Comparison of ENCODE assay signal across 22 cellular contexts in the genomic region with DNA sequence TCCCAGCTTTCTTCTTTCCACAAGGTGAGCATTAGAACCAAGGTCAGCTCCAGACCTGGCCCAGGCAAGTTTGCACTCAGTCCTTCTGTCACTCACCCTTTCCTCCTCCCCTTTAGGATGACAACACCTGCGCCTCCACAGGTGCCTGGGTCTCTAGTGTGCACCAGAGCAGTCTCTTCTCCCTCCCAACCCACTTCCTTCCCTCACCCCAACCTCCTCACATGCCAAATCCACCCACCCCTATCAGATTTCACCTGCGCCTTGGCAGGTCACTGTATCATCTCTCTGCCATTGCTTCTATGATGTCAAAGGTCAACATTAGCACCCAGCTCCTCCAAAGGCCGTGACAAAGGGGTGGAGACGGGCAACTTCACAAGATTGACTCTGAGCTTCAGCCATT. TPM values are rescaled to one million over a fixed set of nuclear protein-coding genes. Genes with fewer than 3 reads are reported as not detected.
DNase-seq lines count a peak whose midpoint lies in the region; ATAC-seq and TF ChIP-seq lines count a peak whose summit lies in the region.
"Had no signal": no experiment of that assay in that cellular context is flagged by ENCODE, and none has a peak within 500 bp of the region (broad histone marks: within the 10 kb centered on the region; RNA-seq: fewer than 3 reads in every experiment).

No MANE protein-coding gene starts in this region.

- no peak for DNase-seq in activated CD8-positive, alpha-beta T cell treated with anti-CD3 and anti-CD28 coated beads, Interleukin-2, amount 10 ng/mL, durations not matched to agents 7 days and 5 days
- DNase-seq in activated CD8-positive, alpha-beta T cell treated with anti-CD3 and anti-CD28 coated beads for 36 hours, result no peak
- DNase-seq in IMR-90, result no peak
- DNase-seq in glutamatergic neuron, result no peak
- no peak for DNase-seq in NK-92 (lab: John Stamatoyannopoulos, UW; ENCODE audit: unreplicated experiment)
- DNase-seq: Caco-2; CD8-positive, alpha-beta T cell; DMS153; EL; GDM1; H9; HFFc6 had no signal

- H3K4ac ChIP-seq in IMR-90 (ENCODE audit: low read depth, low read length), result no peak overlapping the region

- no peak overlapping the region for H2BK20ac ChIP-seq in IMR-90 (ENCODE audit: low read depth, low read length)

- H3K36me3 ChIP-seq in IMR-90 (ENCODE audit: control insufficient read depth, insufficient read depth, low read length), result no peaks in the 10 kb centered on the region
- H3K36me3 ChIP-seq: BLaER1 had no signal

- in situ Hi-C loops in IMR-90 (cut with MboI; ENCODE audit: low sequenced_read_pairs), result no loop called here

- no peak for ATAC-seq in activated CD8-positive, alpha-beta T cell treated with anti-CD3 and anti-CD28 coated beads, Interleukin-2, amount 10 ng/mL, durations not matched to agents 7 days and 5 days
- ATAC-seq in activated CD8-positive, alpha-beta T cell treated with anti-CD3 and anti-CD28 coated beads for 36 hours, result no peak
- no peak for ATAC-seq in IMR-90 (ENCODE audit: low read depth)
- ATAC-seq in HG03520 (IDR thresholded peaks at IDR 0.05; ENCODE audit: unreplicated experiment), result no peak
- no peak for ATAC-seq in GM18520 (IDR thresholded peaks at IDR 0.05; ENCODE audit: unreplicated experiment)
- ATAC-seq: CD8-positive, alpha-beta T cell; GM12878; GM23338; HCT116 had no signal

- H2AFZ ChIP-seq in IMR-90 (replicated peaks; ENCODE audit: low read length, poor library complexity), result no peak overlapping the region
- H2AFZ ChIP-seq: GM23338 had no signal

- H3K9me3 ChIP-seq in IMR-90 (ENCODE audit: control insufficient read depth, insufficient read depth, low read length), result no peaks in the 10 kb centered on the region
- H3K9me3 ChIP-seq: BLaER1, Caco-2 had no signal

- no peak overlapping the region for H3K27ac ChIP-seq in IMR-90 (ENCODE audit: insufficient read depth, low read length)
- H3K27ac ChIP-seq: 22Rv1, BLaER1, C4-2B had no signal

- no peaks in the 10 kb centered on the region for H3K9me3 Mint-ChIP-seq in activated CD8-positive, alpha-beta T cell treated with anti-CD3 and anti-CD28 coated beads, Interleukin-2, amount 10 ng/mL, durations not matched to agents 7 days and 5 days (ENCODE audit: insufficient read depth)
- no peaks in the 10 kb centered on the region for H3K9me3 Mint-ChIP-seq in activated CD8-positive, alpha-beta T cell treated with anti-CD3 and anti-CD28 coated beads for 36 hours
- H3K9me3 Mint-ChIP-seq in glutamatergic neuron (ENCODE audit: unreplicated experiment), result peaks cover 5% of the 10 kb centered on the region
- H3K9me3 Mint-ChIP-seq: CD8-positive, alpha-beta T cell; GM23338; H9; HFFc6 had no signal

- H3K27ac Mint-ChIP-seq in activated CD8-positive, alpha-beta T cell treated with anti-CD3 and anti-CD28 coated beads, Interleukin-2, amount 10 ng/mL, durations not matched to agents 7 days and 5 days, result peak overlapping the region; percentile 31
- H3K27ac Mint-ChIP-seq in activated CD8-positive, alpha-beta T cell treated with anti-CD3 and anti-CD28 coated beads for 36 hours, result no peak overlapping the region
- H3K27ac Mint-ChIP-seq in glutamatergic neuron (ENCODE audit: unreplicated experiment), result peak overlapping the region; percentile 19
- H3K27ac Mint-ChIP-seq: B cell; CD4-positive, CD25-positive, alpha-beta regulatory T cell; CD8-positive, alpha-beta T cell; GM23338; HFFc6 had no signal

- H4K8ac ChIP-seq in IMR-90 (ENCODE audit: low read depth in 2 of 2, low read length in 2 of 2), result no peak overlapping the region

- H3K4me3 ChIP-seq in IMR-90 (ENCODE audit: insufficient read depth, low read depth, low read length), result no peak overlapping the region
- H3K4me3 ChIP-seq: BLaER1, GM12878, GM23338 had no signal

- H2AK9ac ChIP-seq in IMR-90 (replicated peaks; ENCODE audit: low read depth, low read length, poor library complexity), result peak overlapping the region; percentile 19

- no peaks in the 10 kb centered on the region for H4K20me1 ChIP-seq in IMR-90 (ENCODE audit: insufficient read depth, low read length)
- H4K20me1 ChIP-seq: BLaER1 had no signal

- BruUV-seq in IMR-90 (replicated peaks; lab: Mats Ljungman, UMichigan), result no TSS peak

- H2AK5ac ChIP-seq in IMR-90 (ENCODE audit: low read depth, low read length), result no peak overlapping the region

- no peak overlapping the region for H2BK15ac ChIP-seq in IMR-90 (ENCODE audit: low read depth, low read length)

- dilution Hi-C loops in IMR-90 (cut with HindIII; ENCODE audit: low sequenced_read_pairs, unreplicated experiment), result no loop called here

- no peak overlapping the region for H3K23ac ChIP-seq in IMR-90 (ENCODE audit: low read depth, low read length)

- H3K9me1 ChIP-seq in IMR-90 (ENCODE audit: insufficient read depth, low read length), result no peaks in the 10 kb centered on the region

- H3K4me1 ChIP-seq in IMR-90 (ENCODE audit: control insufficient read depth, insufficient read depth, low read length), result no peaks in the 10 kb centered on the region
- H3K4me1 ChIP-seq: BLaER1, Caco-2 had no signal

- H3K79me1 ChIP-seq in IMR-90 (ENCODE audit: low read depth in 1 of 2, low read length in 2 of 2), result no peaks in the 10 kb centered on the region

- no peak for TF ChIP-seq CTCF in activated CD8-positive, alpha-beta T cell treated with anti-CD3 and anti-CD28 coated beads for 36 hours (IDR thresholded peaks at IDR 0.05)
- TF ChIP-seq CTCF in IMR-90 (conservative IDR thresholded peaks at IDR 0.05; ENCODE audit: low read depth, low read length) (no peak), glutamatergic neuron (IDR thresholded peaks at IDR 0.05; ENCODE audit: partially characterized antibody, unreplicated experiment) (no peak)

- no peaks in the 10 kb centered on the region for H3K27me3 Mint-ChIP-seq in activated CD8-positive, alpha-beta T cell treated with anti-CD3 and anti-CD28 coated beads, Interleukin-2, amount 10 ng/mL, durations not matched to agents 7 days and 5 days (ENCODE audit: low read depth)
- no peaks in the 10 kb centered on the region for H3K27me3 Mint-ChIP-seq in activated CD8-positive, alpha-beta T cell treated with anti-CD3 and anti-CD28 coated beads for 36 hours
- H3K27me3 Mint-ChIP-seq in glutamatergic neuron (ENCODE audit: unreplicated experiment), result peaks cover 3% of the 10 kb centered on the region
- H3K27me3 Mint-ChIP-seq: B cell; CD4-positive, CD25-positive, alpha-beta regulatory T cell had no signal

- no peak for TF ChIP-seq POLR2A in IMR-90 (IDR thresholded peaks at IDR 0.05; ENCODE audit: low read depth, low read length)

- H4K5ac ChIP-seq in IMR-90 (ENCODE audit: low read depth, low read length), result no peak overlapping the region

- no peak overlapping the region for H2BK5ac ChIP-seq in IMR-90 (ENCODE audit: low read depth, low read length, poor library complexity, severe bottlenecking)

- no peak overlapping the region for H3K4me2 ChIP-seq in IMR-90 (ENCODE audit: low read depth, low read length)
- H3K4me2 ChIP-seq: BLaER1, GM23338 had no signal

- no peak overlapping the region for H4K91ac ChIP-seq in IMR-90 (ENCODE audit: insufficient read depth, low read depth, low read length)

- H3K14ac ChIP-seq in IMR-90 (replicated peaks; ENCODE audit: low read depth, low read length), result no peak overlapping the region

- no peak overlapping the region for H3K9ac ChIP-seq in IMR-90 (ENCODE audit: low read depth, low read length)
- H3K9ac ChIP-seq: BLaER1 had no signal

- intact Hi-C loops in activated CD8-positive, alpha-beta T cell treated with anti-CD3 and anti-CD28 coated beads for 36 hours (cut with micrococcal nuclease), result no loop called here
- intact Hi-C loops in IMR-90 (cut with micrococcal nuclease), result no loop called here

- POLR2A ChIA-PET in activated CD8-positive, alpha-beta T cell treated with anti-CD3 and anti-CD28 coated beads, Interleukin-2, amount 10 ng/mL, durations not matched to agents 7 days and 5 days (lab: Charles Lee), result interaction anchor here (1.1 kb wide), 1 partner anchor 16 kb away, joined by 3 read pairs; no protein-coding TSS in a partner anchor
- POLR2A ChIA-PET in activated CD8-positive, alpha-beta T cell treated with anti-CD3 and anti-CD28 coated beads for 36 hours (lab: Charles Lee), result interaction anchor here (0.6 kb wide), 1 partner anchor 37 kb away, joined by 3 read pairs; no protein-coding TSS in a partner anchor
- POLR2A ChIA-PET in IMR-90 (lab: Charles Lee; ENCODE audit: unreplicated experiment), result no interaction called here

- H3K56ac ChIP-seq in IMR-90 (ENCODE audit: extremely low read depth, insufficient read depth, low read length), result no peak overlapping the region

- 67% methylated on average over 2 of the region's 4 CpGs; no CpG with 5 or more reads in 1 of the 2 experiments for WGBS in IMR-90 (ENCODE audit: extremely low coverage in 2 of 2, insufficient read length in 1 of 2), 2 experiments

- TF ChIP-seq RAD21 in IMR-90 (IDR thresholded peaks at IDR 0.05; ENCODE audit: low read length), result no peak

- H3K4me3 Mint-ChIP-seq in activated CD8-positive, alpha-beta T cell treated with anti-CD3 and anti-CD28 coated beads, Interleukin-2, amount 10 ng/mL, durations not matched to agents 7 days and 5 days, result no peak overlapping the region
- no peak overlapping the region for H3K4me3 Mint-ChIP-seq in activated CD8-positive, alpha-beta T cell treated with anti-CD3 and anti-CD28 coated beads for 36 hours
- H3K4me3 Mint-ChIP-seq in glutamatergic neuron (ENCODE audit: unreplicated experiment), result no peak overlapping the region
- H3K4me3 Mint-ChIP-seq: B cell; CD4-positive, CD25-positive, alpha-beta regulatory T cell; CD8-positive, alpha-beta T cell; GM23338; H9; HFFc6 had no signal

- peaks cover 5% of the 10 kb centered on the region for H3K36me3 Mint-ChIP-seq in activated CD8-positive, alpha-beta T cell treated with anti-CD3 and anti-CD28 coated beads, Interleukin-2, amount 10 ng/mL, durations not matched to agents 7 days and 5 days (ENCODE audit: low read depth)
- H3K36me3 Mint-ChIP-seq in activated CD8-positive, alpha-beta T cell treated with anti-CD3 and anti-CD28 coated beads for 36 hours (ENCODE audit: low read depth), result no peaks in the 10 kb centered on the region
- peaks cover 7% of the 10 kb centered on the region for H3K36me3 Mint-ChIP-seq in glutamatergic neuron (ENCODE audit: unreplicated experiment)
- H3K36me3 Mint-ChIP-seq: CD8-positive, alpha-beta T cell had no signal

- H3K18ac ChIP-seq in IMR-90 (ENCODE audit: low read depth, low read length), result no peak overlapping the region

- H3K4me1 Mint-ChIP-seq in activated CD8-positive, alpha-beta T cell treated with anti-CD3 and anti-CD28 coated beads, Interleukin-2, amount 10 ng/mL, durations not matched to agents 7 days and 5 days (ENCODE audit: low read depth), result peaks cover 6% of the 10 kb centered on the region
- peaks cover 3% of the 10 kb centered on the region for H3K4me1 Mint-ChIP-seq in activated CD8-positive, alpha-beta T cell treated with anti-CD3 and anti-CD28 coated beads for 36 hours (ENCODE audit: low read depth)
- H3K4me1 Mint-ChIP-seq in glutamatergic neuron (ENCODE audit: low read depth, unreplicated experiment), result no peaks in the 10 kb centered on the region
- H3K4me1 Mint-ChIP-seq: B cell had no signal

- H2BK120ac ChIP-seq in IMR-90 (ENCODE audit: low read depth, low read length), result no peak overlapping the region

- H3K27me3 ChIP-seq in IMR-90 (ENCODE audit: control insufficient read depth, insufficient read depth, low read length), result no peaks in the 10 kb centered on the region
- H3K27me3 ChIP-seq: BLaER1 had no signal

- CTCF ChIA-PET in activated CD8-positive, alpha-beta T cell treated with anti-CD3 and anti-CD28 coated beads, Interleukin-2, amount 10 ng/mL, durations not matched to agents 7 days and 5 days (lab: Charles Lee), result no interaction called here
- CTCF ChIA-PET in activated CD8-positive, alpha-beta T cell treated with anti-CD3 and anti-CD28 coated beads for 36 hours (lab: Charles Lee), result interaction anchor here (1.0 kb wide), 1 partner anchor 71 kb away, joined by 3 read pairs; no protein-coding TSS in a partner anchor
- CTCF ChIA-PET in IMR-90 (lab: Yijun Ruan, JAX), result interaction anchor here (0.6 kb wide), 1 partner anchor 12 kb away, joined by 4 read pairs; no protein-coding TSS in a partner anchor

RNA-seq across cellular contexts. Expression of gene LBR, which starts 38.0 kb away (rescaled TPM):
- total RNA-seq in activated CD8-positive, alpha-beta T cell treated with anti-CD3 and anti-CD28 coated beads, Interleukin-2, amount 10 ng/mL, durations not matched to agents 7 days and 5 days, result 100 to 1,000 TPM; 226 to 234 TPM
- 100 to 1,000 TPM; 145 to 156 TPM for total RNA-seq in activated CD8-positive, alpha-beta T cell treated with anti-CD3 and anti-CD28 coated beads for 36 hours
- total RNA-seq in IMR-90 (2012; rRNA removed), result 21.3 and 37.5 TPM in 2 replicates
- 18.2 and 24.9 TPM in 2 replicates for polyA plus RNA-seq in IMR-90 (2012; rRNA removed)
- 5.2 and 5.4 TPM in 2 replicates for polyA plus RNA-seq in IMR-90 (2012; cell fraction: cytosol; rRNA removed)
- polyA plus RNA-seq in IMR-90 (2012; cell fraction: nucleus; rRNA removed; ENCODE audit: low replicate concordance), result 9.9 and 32.7 TPM in 2 replicates
- 93.9 TPM for total RNA-seq in glutamatergic neuron (ENCODE audit: unreplicated experiment)
